In the genomic region with DNA sequence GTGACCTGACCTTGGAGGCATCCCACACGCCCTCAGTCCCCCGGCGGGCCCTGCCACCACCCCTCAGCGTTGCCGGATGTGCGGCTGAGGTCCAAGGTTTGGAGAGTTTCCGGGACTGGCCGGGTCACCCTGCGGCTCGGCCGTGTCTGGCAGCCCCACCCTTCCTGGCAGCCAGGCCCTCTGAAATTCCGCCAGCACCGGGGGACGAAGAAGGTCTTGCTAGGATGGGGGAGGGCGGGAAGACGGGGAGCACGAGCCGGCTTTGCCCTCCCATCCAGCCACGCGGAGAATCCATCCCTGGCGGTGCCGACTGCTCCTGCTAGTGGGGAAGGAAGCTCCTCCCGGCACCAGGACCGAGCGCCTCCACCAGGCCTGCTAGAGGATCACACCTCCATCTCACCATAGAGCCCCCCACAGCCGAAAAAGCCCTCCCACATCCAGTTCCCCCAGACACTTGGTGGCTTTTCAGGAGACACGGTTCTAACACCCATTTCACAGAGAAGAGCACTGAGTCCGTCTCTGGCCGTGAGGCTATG, we compare ENCODE assay signal across 1 cellular context.
TF ChIP-seq lines count a peak whose summit lies in the region.

No MANE protein-coding gene starts in this region.

TF ChIP-seq in HepG2, 621 proteins besides CTCF, POLR2A, EP300 and RAD21 (continued from another document and continues in another):
- TF ChIP-seq ZNF749 (CRISPR knock-in tag; IDR thresholded peaks at IDR 0.05; ENCODE audit: borderline replicate concordance) = no peak
- no peak for TF ChIP-seq ZFP1 (CRISPR knock-in tag; IDR thresholded peaks at IDR 0.05)
- TF ChIP-seq NR1H2 (CRISPR knock-in tag; IDR thresholded peaks at IDR 0.05; ENCODE audit: borderline replicate concordance, low read depth) = 0 out of 2 replicates have a peak, but pooled peaks have one; percentile 57
- no peak for TF ChIP-seq FOXP1 (IDR thresholded peaks at IDR 0.05)
- no peak for TF ChIP-seq FOXP1 (CRISPR knock-in tag; IDR thresholded peaks at IDR 0.05)
- TF ChIP-seq ZNF547 (CRISPR knock-in tag; IDR thresholded peaks at IDR 0.05) = no peak
- TF ChIP-seq, protein P1, sequence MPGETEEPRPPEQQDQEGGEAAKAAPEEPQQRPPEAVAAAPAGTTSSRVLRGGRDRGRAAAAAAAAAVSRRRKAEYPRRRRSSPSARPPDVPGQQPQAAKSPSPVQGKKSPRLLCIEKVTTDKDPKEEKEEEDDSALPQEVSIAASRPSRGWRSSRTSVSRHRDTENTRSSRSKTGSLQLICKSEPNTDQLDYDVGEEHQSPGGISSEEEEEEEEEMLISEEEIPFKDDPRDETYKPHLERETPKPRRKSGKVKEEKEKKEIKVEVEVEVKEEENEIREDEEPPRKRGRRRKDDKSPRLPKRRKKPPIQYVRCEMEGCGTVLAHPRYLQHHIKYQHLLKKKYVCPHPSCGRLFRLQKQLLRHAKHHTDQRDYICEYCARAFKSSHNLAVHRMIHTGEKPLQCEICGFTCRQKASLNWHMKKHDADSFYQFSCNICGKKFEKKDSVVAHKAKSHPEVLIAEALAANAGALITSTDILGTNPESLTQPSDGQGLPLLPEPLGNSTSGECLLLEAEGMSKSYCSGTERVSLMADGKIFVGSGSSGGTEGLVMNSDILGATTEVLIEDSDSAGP (CRISPR knock-in tag; IDR thresholded peaks at IDR 0.05; ENCODE audit: borderline replicate concordance) = no peak
- TF ChIP-seq, protein P2, sequence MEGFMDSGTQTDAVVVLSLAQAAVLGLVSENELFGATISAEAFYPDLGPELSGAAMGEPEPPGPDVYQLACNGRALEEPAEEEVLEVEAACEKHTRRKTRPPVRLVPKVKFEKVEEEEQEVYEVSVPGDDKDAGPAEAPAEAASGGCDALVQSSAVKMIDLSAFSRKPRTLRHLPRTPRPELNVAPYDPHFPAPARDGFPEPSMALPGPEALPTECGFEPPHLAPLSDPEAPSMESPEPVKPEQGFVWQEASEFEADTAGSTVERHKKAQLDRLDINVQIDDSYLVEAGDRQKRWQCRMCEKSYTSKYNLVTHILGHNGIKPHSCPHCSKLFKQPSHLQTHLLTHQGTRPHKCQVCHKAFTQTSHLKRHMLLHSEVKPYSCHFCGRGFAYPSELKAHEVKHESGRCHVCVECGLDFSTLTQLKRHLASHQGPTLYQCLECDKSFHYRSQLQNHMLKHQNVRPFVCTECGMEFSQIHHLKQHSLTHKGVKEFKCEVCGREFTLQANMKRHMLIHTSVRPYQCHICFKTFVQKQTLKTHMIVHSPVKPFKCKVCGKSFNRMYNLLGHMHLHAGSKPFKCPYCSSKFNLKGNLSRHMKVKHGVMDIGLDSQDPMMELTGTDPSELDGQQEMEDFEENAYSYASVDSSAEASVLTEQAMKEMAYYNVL (CRISPR knock-in tag; IDR thresholded peaks at IDR 0.05; ENCODE audit: borderline replicate concordance) = no peak
- TF ChIP-seq RBFOX2 (IDR thresholded peaks at IDR 0.05; ENCODE audit: low read depth, low read length) = no peak
- TF ChIP-seq, protein P3, sequence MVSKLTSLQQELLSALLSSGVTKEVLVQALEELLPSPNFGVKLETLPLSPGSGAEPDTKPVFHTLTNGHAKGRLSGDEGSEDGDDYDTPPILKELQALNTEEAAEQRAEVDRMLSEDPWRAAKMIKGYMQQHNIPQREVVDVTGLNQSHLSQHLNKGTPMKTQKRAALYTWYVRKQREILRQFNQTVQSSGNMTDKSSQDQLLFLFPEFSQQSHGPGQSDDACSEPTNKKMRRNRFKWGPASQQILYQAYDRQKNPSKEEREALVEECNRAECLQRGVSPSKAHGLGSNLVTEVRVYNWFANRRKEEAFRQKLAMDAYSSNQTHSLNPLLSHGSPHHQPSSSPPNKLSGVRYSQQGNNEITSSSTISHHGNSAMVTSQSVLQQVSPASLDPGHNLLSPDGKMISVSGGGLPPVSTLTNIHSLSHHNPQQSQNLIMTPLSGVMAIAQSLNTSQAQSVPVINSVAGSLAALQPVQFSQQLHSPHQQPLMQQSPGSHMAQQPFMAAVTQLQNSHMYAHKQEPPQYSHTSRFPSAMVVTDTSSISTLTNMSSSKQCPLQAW (CRISPR knock-in tag; IDR thresholded peaks at IDR 0.05) = peak; percentile 46; the same call in 1 of the 2 replicates
- TF ChIP-seq, protein P4, sequence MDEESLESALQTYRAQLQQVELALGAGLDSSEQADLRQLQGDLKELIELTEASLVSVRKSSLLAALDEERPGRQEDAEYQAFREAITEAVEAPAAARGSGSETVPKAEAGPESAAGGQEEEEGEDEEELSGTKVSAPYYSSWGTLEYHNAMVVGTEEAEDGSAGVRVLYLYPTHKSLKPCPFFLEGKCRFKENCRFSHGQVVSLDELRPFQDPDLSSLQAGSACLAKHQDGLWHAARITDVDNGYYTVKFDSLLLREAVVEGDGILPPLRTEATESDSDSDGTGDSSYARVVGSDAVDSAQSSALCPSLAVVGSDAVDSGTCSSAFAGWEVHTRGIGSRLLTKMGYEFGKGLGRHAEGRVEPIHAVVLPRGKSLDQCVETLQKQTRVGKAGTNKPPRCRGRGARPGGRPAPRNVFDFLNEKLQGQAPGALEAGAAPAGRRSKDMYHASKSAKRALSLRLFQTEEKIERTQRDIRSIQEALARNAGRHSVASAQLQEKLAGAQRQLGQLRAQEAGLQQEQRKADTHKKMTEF (CRISPR knock-in tag; IDR thresholded peaks at IDR 0.05) = no peak
- TF ChIP-seq NFKBIZ (CRISPR knock-in tag; IDR thresholded peaks at IDR 0.05) = no peak
- no peak for TF ChIP-seq REL (CRISPR knock-in tag; conservative IDR thresholded peaks at IDR 0.05)
- TF ChIP-seq, protein P5, sequence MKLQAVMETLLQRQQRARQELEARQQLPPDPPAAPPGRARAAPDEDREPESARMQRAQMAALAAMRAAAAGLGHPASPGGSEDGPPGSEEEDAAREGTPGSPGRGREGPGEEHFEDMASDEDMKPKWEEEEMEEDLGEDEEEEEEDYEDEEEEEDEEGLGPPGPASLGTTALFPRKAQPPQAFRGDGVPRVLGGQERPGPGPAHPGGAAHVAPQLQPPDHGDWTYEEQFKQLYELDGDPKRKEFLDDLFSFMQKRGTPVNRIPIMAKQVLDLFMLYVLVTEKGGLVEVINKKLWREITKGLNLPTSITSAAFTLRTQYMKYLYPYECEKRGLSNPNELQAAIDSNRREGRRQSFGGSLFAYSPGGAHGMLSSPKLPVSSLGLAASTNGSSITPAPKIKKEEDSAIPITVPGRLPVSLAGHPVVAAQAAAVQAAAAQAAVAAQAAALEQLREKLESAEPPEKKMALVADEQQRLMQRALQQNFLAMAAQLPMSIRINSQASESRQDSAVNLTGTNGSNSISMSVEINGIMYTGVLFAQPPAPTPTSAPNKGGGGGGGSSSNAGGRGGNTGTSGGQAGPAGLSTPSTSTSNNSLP (IDR thresholded peaks at IDR 0.05; ENCODE audit: low read depth, low read length) = no peak
- TF ChIP-seq MBD4 (IDR thresholded peaks at IDR 0.05; ENCODE audit: borderline replicate concordance, low read length) = no peak
- TF ChIP-seq ZNF629 (CRISPR knock-in tag; conservative IDR thresholded peaks at IDR 0.05) = peak; percentile 72; the same call in 1 of the 2 replicates
- TF ChIP-seq GZF1 (CRISPR knock-in tag; IDR thresholded peaks at IDR 0.05) = no peak
- no peak for TF ChIP-seq HDAC1 (CRISPR knock-in tag; IDR thresholded peaks at IDR 0.05)
- TF ChIP-seq MZF1 (CRISPR knock-in tag; IDR thresholded peaks at IDR 0.05; ENCODE audit: borderline replicate concordance) = no peak
- no peak for TF ChIP-seq ZNF530 (CRISPR knock-in tag; IDR thresholded peaks at IDR 0.05; ENCODE audit: low read depth)
- TF ChIP-seq SMARCC2 (IDR thresholded peaks at IDR 0.05) = no peak
- TF ChIP-seq, protein P6, sequence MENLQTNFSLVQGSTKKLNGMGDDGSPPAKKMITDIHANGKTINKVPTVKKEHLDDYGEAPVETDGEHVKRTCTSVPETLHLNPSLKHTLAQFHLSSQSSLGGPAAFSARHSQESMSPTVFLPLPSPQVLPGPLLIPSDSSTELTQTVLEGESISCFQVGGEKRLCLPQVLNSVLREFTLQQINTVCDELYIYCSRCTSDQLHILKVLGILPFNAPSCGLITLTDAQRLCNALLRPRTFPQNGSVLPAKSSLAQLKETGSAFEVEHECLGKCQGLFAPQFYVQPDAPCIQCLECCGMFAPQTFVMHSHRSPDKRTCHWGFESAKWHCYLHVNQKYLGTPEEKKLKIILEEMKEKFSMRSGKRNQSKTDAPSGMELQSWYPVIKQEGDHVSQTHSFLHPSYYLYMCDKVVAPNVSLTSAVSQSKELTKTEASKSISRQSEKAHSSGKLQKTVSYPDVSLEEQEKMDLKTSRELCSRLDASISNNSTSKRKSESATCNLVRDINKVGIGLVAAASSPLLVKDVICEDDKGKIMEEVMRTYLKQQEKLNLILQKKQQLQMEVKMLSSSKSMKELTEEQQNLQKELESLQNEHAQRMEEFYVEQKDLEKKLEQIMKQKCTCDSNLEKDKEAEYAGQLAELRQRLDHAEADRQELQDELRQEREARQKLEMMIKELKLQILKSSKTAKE (CRISPR knock-in tag; IDR thresholded peaks at IDR 0.05; ENCODE audit: borderline replicate concordance) = peak; percentile 66; the same call in 1 of the 2 replicates
- TF ChIP-seq NFIC (IDR thresholded peaks at IDR 0.05; ENCODE audit: low read length) = no peak
- no peak for TF ChIP-seq SNAI1 (CRISPR knock-in tag; IDR thresholded peaks at IDR 0.05; ENCODE audit: borderline replicate concordance)
- no peak for TF ChIP-seq ZBTB3 (CRISPR knock-in tag; IDR thresholded peaks at IDR 0.05; ENCODE audit: borderline replicate concordance, low read depth)
- no peak for TF ChIP-seq ZFP82 (CRISPR knock-in tag; IDR thresholded peaks at IDR 0.05; ENCODE audit: borderline replicate concordance)
- TF ChIP-seq, protein P7, sequence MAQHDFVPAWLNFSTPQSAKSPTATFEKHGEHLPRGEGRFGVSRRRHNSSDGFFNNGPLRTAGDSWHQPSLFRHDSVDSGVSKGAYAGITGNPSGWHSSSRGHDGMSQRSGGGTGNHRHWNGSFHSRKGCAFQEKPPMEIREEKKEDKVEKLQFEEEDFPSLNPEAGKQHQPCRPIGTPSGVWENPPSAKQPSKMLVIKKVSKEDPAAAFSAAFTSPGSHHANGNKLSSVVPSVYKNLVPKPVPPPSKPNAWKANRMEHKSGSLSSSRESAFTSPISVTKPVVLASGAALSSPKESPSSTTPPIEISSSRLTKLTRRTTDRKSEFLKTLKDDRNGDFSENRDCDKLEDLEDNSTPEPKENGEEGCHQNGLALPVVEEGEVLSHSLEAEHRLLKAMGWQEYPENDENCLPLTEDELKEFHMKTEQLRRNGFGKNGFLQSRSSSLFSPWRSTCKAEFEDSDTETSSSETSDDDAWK (CRISPR knock-in tag; IDR thresholded peaks at IDR 0.05) = no peak
- no peak for TF ChIP-seq CREM (IDR thresholded peaks at IDR 0.05)
- no peak for TF ChIP-seq CREM (CRISPR knock-in tag; IDR thresholded peaks at IDR 0.05)
- TF ChIP-seq, protein P8, sequence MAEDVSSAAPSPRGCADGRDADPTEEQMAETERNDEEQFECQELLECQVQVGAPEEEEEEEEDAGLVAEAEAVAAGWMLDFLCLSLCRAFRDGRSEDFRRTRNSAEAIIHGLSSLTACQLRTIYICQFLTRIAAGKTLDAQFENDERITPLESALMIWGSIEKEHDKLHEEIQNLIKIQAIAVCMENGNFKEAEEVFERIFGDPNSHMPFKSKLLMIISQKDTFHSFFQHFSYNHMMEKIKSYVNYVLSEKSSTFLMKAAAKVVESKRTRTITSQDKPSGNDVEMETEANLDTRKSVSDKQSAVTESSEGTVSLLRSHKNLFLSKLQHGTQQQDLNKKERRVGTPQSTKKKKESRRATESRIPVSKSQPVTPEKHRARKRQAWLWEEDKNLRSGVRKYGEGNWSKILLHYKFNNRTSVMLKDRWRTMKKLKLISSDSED (CRISPR knock-in tag; IDR thresholded peaks at IDR 0.05) = no peak
- TF ChIP-seq, protein P9, sequence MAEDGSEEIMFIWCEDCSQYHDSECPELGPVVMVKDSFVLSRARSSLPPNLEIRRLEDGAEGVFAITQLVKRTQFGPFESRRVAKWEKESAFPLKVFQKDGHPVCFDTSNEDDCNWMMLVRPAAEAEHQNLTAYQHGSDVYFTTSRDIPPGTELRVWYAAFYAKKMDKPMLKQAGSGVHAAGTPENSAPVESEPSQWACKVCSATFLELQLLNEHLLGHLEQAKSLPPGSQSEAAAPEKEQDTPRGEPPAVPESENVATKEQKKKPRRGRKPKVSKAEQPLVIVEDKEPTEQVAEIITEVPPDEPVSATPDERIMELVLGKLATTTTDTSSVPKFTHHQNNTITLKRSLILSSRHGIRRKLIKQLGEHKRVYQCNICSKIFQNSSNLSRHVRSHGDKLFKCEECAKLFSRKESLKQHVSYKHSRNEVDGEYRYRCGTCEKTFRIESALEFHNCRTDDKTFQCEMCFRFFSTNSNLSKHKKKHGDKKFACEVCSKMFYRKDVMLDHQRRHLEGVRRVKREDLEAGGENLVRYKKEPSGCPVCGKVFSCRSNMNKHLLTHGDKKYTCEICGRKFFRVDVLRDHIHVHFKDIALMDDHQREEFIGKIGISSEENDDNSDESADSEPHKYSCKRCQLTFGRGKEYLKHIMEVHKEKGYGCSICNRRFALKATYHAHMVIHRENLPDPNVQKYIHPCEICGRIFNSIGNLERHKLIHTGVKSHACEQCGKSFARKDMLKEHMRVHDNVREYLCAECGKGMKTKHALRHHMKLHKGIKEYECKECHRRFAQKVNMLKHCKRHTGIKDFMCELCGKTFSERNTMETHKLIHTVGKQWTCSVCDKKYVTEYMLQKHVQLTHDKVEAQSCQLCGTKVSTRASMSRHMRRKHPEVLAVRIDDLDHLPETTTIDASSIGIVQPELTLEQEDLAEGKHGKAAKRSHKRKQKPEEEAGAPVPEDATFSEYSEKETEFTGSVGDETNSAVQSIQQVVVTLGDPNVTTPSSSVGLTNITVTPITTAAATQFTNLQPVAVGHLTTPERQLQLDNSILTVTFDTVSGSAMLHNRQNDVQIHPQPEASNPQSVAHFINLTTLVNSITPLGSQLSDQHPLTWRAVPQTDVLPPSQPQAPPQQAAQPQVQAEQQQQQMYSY (CRISPR knock-in tag; IDR thresholded peaks at IDR 0.05) = peak; percentile 86
- TF ChIP-seq SP140L (CRISPR knock-in tag; IDR thresholded peaks at IDR 0.05; ENCODE audit: borderline replicate concordance) = no peak
- no peak for TF ChIP-seq ZNF337 (CRISPR knock-in tag; IDR thresholded peaks at IDR 0.05; ENCODE audit: borderline replicate concordance, low read depth)
- TF ChIP-seq SRY (CRISPR knock-in tag; IDR thresholded peaks at IDR 0.05) = no peak
- TF ChIP-seq SMYD3 (CRISPR knock-in tag; IDR thresholded peaks at IDR 0.05) = no peak
- TF ChIP-seq, protein P10, sequence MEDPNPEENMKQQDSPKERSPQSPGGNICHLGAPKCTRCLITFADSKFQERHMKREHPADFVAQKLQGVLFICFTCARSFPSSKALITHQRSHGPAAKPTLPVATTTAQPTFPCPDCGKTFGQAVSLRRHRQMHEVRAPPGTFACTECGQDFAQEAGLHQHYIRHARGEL (CRISPR knock-in tag; IDR thresholded peaks at IDR 0.05) = no peak
- TF ChIP-seq, protein P11, sequence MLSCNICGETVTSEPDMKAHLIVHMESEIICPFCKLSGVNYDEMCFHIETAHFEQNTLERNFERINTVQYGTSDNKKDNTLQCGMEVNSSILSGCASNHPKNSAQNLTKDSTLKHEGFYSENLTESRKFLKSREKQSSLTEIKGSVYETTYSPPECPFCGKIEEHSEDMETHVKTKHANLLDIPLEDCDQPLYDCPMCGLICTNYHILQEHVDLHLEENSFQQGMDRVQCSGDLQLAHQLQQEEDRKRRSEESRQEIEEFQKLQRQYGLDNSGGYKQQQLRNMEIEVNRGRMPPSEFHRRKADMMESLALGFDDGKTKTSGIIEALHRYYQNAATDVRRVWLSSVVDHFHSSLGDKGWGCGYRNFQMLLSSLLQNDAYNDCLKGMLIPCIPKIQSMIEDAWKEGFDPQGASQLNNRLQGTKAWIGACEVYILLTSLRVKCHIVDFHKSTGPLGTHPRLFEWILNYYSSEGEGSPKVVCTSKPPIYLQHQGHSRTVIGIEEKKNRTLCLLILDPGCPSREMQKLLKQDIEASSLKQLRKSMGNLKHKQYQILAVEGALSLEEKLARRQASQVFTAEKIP (CRISPR knock-in tag; IDR thresholded peaks at IDR 0.05; ENCODE audit: borderline replicate concordance) = no peak
- no peak for TF ChIP-seq HMG20B (CRISPR knock-in tag; conservative IDR thresholded peaks at IDR 0.05)
